ENCODE assay signal across 10 cellular contexts in genomic region chr1:156465747-156466365, GRCh38. TPM values are rescaled to one million over a fixed set of nuclear protein-coding genes. Genes with fewer than 3 reads are reported as not detected.
DNase-seq lines count a peak whose midpoint lies in the region; ATAC-seq, FAIRE-seq and TF ChIP-seq lines count a peak whose summit lies in the region.
"Had no signal": no experiment of that assay in that cellular context is flagged by ENCODE, and none has a peak within 500 bp of the region (broad histone marks: within the 10 kb centered on the region; RNA-seq: fewer than 3 reads in every experiment).

No MANE protein-coding gene starts in this region.

- H3K4me3 ChIP-seq in bronchial epithelial cell (ENCODE audit: low read depth, low read length) = no peak overlapping the region

- H3K27ac Mint-ChIP-seq in CD14-positive monocyte (peak overlapping the region in 4 of 7 donors; percentile 19 to 73 (median 46)), HFFc6 (peak overlapping the region; percentile 72)
- H3K27ac Mint-ChIP-seq in naive thymus-derived CD8-positive, alpha-beta T cell = peak overlapping the region in 6 of 10 donors; percentile 38 to 94 (median 72)

- DNase-seq in CD14-positive monocyte (ENCODE audit: low spot score) (no peak), HFFc6 (no peak), bronchial epithelial cell (ENCODE audit: low read depth) (no peak), AG08395 (ENCODE audit: low spot score) (no peak), NOMO-1 (lab: John Stamatoyannopoulos, UW; ENCODE audit: unreplicated experiment in 2 of 2) (no peak), NCI-H1436 (lab: John Stamatoyannopoulos, UW) (no peak)
- DNase-seq in naive thymus-derived CD8-positive, alpha-beta T cell = no peak
- DNase-seq: activated T-cell treated with anti-CD3 and anti-CD28 coated beads, Interleukin-2, amount 50 U/mL, for 4 hours; NK-92 treated with Interleukin-12 subunit alpha and Interleukin-12 subunit beta, amount 100 ng/mL, for 24 hours had no signal

- intact Hi-C loops in CD14-positive monocyte (cut with micrococcal nuclease) = no loop called here

- H3K36me3 Mint-ChIP-seq in CD14-positive monocyte (peaks cover 57 to 69% of the 10 kb centered on the region in 2 donors), HFFc6 (ENCODE audit: low read depth) (peaks cover 36% of the 10 kb centered on the region)
- peaks cover 0 to 55% (median 8%) of the 10 kb centered on the region in 3 donors for H3K36me3 Mint-ChIP-seq in naive thymus-derived CD8-positive, alpha-beta T cell

- no peak for FAIRE-seq in bronchial epithelial cell (lab: Jason Lieb, UNC)

- H3K4me1 Mint-ChIP-seq in CD14-positive monocyte (peaks cover 20% of the 10 kb centered on the region), HFFc6 (ENCODE audit: low read depth) (peaks cover 50% of the 10 kb centered on the region)
- peaks cover 16 to 41% (median 30%) of the 10 kb centered on the region in 4 donors for H3K4me1 Mint-ChIP-seq in naive thymus-derived CD8-positive, alpha-beta T cell

- peaks cover 22% of the 10 kb centered on the region for H3K36me3 ChIP-seq in bronchial epithelial cell (ENCODE audit: control insufficient read depth, insufficient read depth, low read length)

- H3K27me3 Mint-ChIP-seq in CD14-positive monocyte (ENCODE audit: low read depth in 3 of 3) = peaks cover 0 to 3% (median 0%) of the 10 kb centered on the region in 3 donors
- H3K27me3 Mint-ChIP-seq in HFFc6 (ENCODE audit: insufficient read depth) = peaks cover 10% of the 10 kb centered on the region
- no peaks in the 10 kb centered on the region for H3K27me3 Mint-ChIP-seq in naive thymus-derived CD8-positive, alpha-beta T cell

- no peaks in the 10 kb centered on the region for H3K27me3 ChIP-seq in bronchial epithelial cell (ENCODE audit: control insufficient read depth, insufficient read depth, low read length)

- ATAC-seq in naive thymus-derived CD8-positive, alpha-beta T cell = peak in 1 of 2 donors; percentile 36
- no peak for ATAC-seq in HG03571 (IDR thresholded peaks at IDR 0.05; ENCODE audit: unreplicated experiment)

- H3K9me3 Mint-ChIP-seq in CD14-positive monocyte (no peaks in the 10 kb centered on the region), HFFc6 (no peaks in the 10 kb centered on the region)
- no peaks in the 10 kb centered on the region for H3K9me3 Mint-ChIP-seq in naive thymus-derived CD8-positive, alpha-beta T cell
- H3K9me3 Mint-ChIP-seq: activated T-cell treated with anti-CD3 and anti-CD28 coated beads, Interleukin-2, amount 50 U/mL, for 4 hours had no signal

- no peak overlapping the region for H3K4me3 Mint-ChIP-seq in CD14-positive monocyte
- no peak overlapping the region for H3K4me3 Mint-ChIP-seq in HFFc6
- no peak overlapping the region for H3K4me3 Mint-ChIP-seq in naive thymus-derived CD8-positive, alpha-beta T cell
- H3K4me3 Mint-ChIP-seq: activated T-cell treated with anti-CD3 and anti-CD28 coated beads, Interleukin-2, amount 50 U/mL, for 4 hours had no signal

- POLR2A ChIA-PET in naive thymus-derived CD8-positive, alpha-beta T cell (lab: Charles Lee) = no interaction called here

- TF ChIP-seq CTCF in CD14-positive monocyte (IDR thresholded peaks at IDR 0.05) (peak; percentile 13), HFFc6 (IDR thresholded peaks at IDR 0.05) (peak; percentile 69), bronchial epithelial cell (IDR thresholded peaks at IDR 0.05; ENCODE audit: insufficient read depth, low read length, severe bottlenecking) (peak; percentile 13)

RNA-seq across cellular contexts. Expression of gene MEF2D, which starts 34.7 kb away (rescaled TPM):
- 1 to 10 TPM; 4.5 to 8.0 TPM for polyA plus RNA-seq in CD14-positive monocyte
- 10 to 100 TPM; 50.0 to 60.1 (median 56.8) TPM for total RNA-seq in HFFc6 (2021; fragmentation: NEBNext Ultra II Directional; extraction: Animal tissue kit (Norgen Biotek cat#: 25700))
- total RNA-seq in bronchial epithelial cell = 1.3 and 4.9 TPM in 2 replicates
- 10 to 100 TPM; 69.4 to 73.2 TPM for total RNA-seq in naive thymus-derived CD8-positive, alpha-beta T cell
- 10 to 100 TPM in 1 of 3 donors, 1 to 10 TPM in 2; 6.4 to 12.6 (median 6.7) TPM for polyA plus RNA-seq in naive thymus-derived CD8-positive, alpha-beta T cell

Comparison
In these comparisons a context has a peak if more than half of its experiments do, and no peak if none do; other contexts are left out.
1. CTCF ChIP-seq: peak in every context shown above with its lines; median percentile 69 in HFFc6; 13 in CD14-positive monocyte; 13 in bronchial epithelial cell.